7 cellular contexts compared by ENCODE assay signal in the genomic region with DNA sequence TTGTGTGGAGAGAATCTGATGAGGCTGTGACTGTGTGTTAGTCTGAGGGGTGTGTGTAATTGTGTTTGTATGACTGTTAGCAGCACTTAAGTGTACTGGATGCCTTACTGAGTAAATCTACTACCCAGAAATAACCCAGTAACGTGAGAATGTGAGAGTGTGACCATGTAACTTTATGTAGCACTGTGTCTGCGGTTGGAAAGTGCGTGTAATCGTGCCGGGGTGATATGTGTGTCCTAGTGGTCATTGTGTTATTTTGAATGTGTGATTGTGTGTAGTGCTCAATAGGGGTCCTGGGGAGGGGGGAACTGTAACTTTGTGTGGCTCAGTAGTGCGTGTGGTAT. TPM values are rescaled to one million over a fixed set of nuclear protein-coding genes. Genes with fewer than 3 reads are reported as not detected.
DNase-seq lines count a peak whose midpoint lies in the region; ATAC-seq and TF ChIP-seq lines count a peak whose summit lies in the region.

No MANE protein-coding gene starts in this region.

- H3K27ac ChIP-seq in VCaP (peak overlapping the region; percentile 91), rectal smooth muscle tissue (ENCODE audit: low read depth, low read length) (peak overlapping the region; percentile 91)

- H3K27me3 ChIP-seq in rectal smooth muscle tissue (ENCODE audit: control insufficient read depth, insufficient read depth, low read length), result no peaks in the 10 kb centered on the region

- H3K36me3 Mint-ChIP-seq in HFFc6 (ENCODE audit: low read depth), result peaks cover 53% of the 10 kb centered on the region

- in situ Hi-C loops in GM13976 (cut with MboI; ENCODE audit: low sequenced_read_pairs, unreplicated experiment), result no loop called here

- H3K9ac ChIP-seq in rectal smooth muscle tissue (ENCODE audit: low read length), result peak overlapping the region; percentile 19

- peak; percentile 11 for DNase-seq in HFFc6
- peak; percentile 9 to 50 for DNase-seq in foreskin fibroblast
- no peak for DNase-seq in GM13976 (ENCODE audit: low spot score)
- no peak for DNase-seq in kidney glomerular epithelial cell (lab: John Stamatoyannopoulos, UW)

- H3K4me3 ChIP-seq in foreskin fibroblast (ENCODE audit: low read depth in 1 of 2, low read length in 2 of 2), result peak overlapping the region; percentile 86 to 89
- peak overlapping the region; percentile 88 for H3K4me3 ChIP-seq in rectal smooth muscle tissue (ENCODE audit: low read length)

- H3K36me3 ChIP-seq in rectal smooth muscle tissue (ENCODE audit: control insufficient read depth, insufficient read depth, low read length), result peaks cover 4% of the 10 kb centered on the region

- no peak for ATAC-seq in HG03159 (IDR thresholded peaks at IDR 0.05; ENCODE audit: unreplicated experiment)

- H3K4me1 ChIP-seq in rectal smooth muscle tissue (ENCODE audit: control insufficient read depth, insufficient read depth, low read length), result peaks cover 7% of the 10 kb centered on the region

- H3K27me3 Mint-ChIP-seq in HFFc6 (ENCODE audit: insufficient read depth), result no peaks in the 10 kb centered on the region

- TF ChIP-seq CTCF in HFFc6 (IDR thresholded peaks at IDR 0.05) (peak; percentile 18; the same call in 1 of the 2 replicates), VCaP (conservative IDR thresholded peaks at IDR 0.05) (no peak), foreskin fibroblast (IDR thresholded peaks at IDR 0.05; ENCODE audit: low read depth, low read length) (no peak), GM13976 (IDR thresholded peaks at IDR 0.05; ENCODE audit: borderline replicate concordance, control extremely low read depth, extremely low read depth, insufficient read depth, missing control alignments) (no peak)

- peak overlapping the region; percentile 85 for H3K27ac Mint-ChIP-seq in HFFc6

- peak overlapping the region; percentile 95 for H3K4me3 Mint-ChIP-seq in HFFc6

- H3K4me1 Mint-ChIP-seq in HFFc6 (ENCODE audit: low read depth), result peaks cover 15% of the 10 kb centered on the region

- H3K9me3 Mint-ChIP-seq in HFFc6, result peaks cover 23% of the 10 kb centered on the region

RNA-seq across cellular contexts. Expression of gene ZNF383, which starts 0.6 kb away (rescaled TPM):
- 1 to 10 TPM; 3.3 to 5.5 (median 4.4) TPM for total RNA-seq in HFFc6 (2021; fragmentation: NEBNext Ultra II Directional; extraction: Animal tissue kit (Norgen Biotek cat#: 25700))

RNA-seq across cellular contexts. Expression of gene ZNF585B, which starts 8.2 kb away (rescaled TPM):
- 10 to 100 TPM; 11.0 to 16.0 (median 12.0) TPM for total RNA-seq in HFFc6 (2021; fragmentation: NEBNext Ultra II Directional; extraction: Animal tissue kit (Norgen Biotek cat#: 25700))

RNA-seq across cellular contexts. Expression of gene ZNF585A, which starts 46.1 kb away (rescaled TPM):
- total RNA-seq in HFFc6 (2021; fragmentation: NEBNext Ultra II Directional; extraction: Animal tissue kit (Norgen Biotek cat#: 25700)), result 10 to 100 TPM in 3 of 6 experiments, 1 to 10 TPM in 3; 9.0 to 12.8 (median 10.1) TPM

Comparison
In these comparisons a context has a peak if more than half of its experiments do, and no peak if none do; other contexts are left out.
1. DNase-seq: peak in HFFc6 (single experiment) and foreskin fibroblast (2 of 2); none in GM13976 (single experiment) and kidney glomerular epithelial cell (single experiment).